9 cellular contexts compared by ENCODE assay signal in the genomic region with DNA sequence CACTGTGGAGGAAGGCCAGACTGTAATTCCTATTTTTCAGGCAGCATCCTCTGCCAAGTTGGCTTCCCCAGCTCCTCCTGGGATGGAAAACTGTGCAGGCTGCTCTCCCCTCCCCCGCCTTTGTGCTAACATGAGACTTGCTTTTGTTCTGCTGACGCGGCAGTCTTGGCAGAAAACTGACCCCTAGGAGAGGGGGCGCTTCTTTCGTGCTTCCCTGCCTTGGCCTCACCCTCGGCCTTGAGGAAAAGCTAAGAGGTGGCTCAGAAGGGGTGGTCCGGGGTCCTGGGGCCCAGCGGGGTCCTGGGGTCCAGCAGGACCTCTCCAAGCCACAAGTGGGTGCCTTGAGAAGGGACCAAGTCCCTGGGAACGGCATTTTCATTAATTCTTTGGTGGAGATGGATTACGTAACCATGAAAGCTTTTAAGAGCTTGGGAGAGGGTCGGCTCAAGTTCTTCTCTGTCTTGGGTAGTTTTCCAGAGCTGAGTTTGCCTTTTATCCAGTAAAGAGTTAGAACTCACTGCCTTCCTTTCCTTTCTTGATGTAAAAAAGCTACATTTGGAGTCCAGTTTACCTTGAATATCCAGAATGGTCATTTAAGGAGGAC. TPM values are rescaled to one million over a fixed set of nuclear protein-coding genes. Genes with fewer than 3 reads are reported as not detected.
DNase-seq lines count a peak whose midpoint lies in the region; ATAC-seq, FAIRE-seq and TF ChIP-seq lines count a peak whose summit lies in the region.
"Had no signal": no experiment of that assay in that cellular context is flagged by ENCODE, and none has a peak within 500 bp of the region (broad histone marks: within the 10 kb centered on the region; RNA-seq: fewer than 3 reads in every experiment).

No MANE protein-coding gene starts in this region.

- no peak overlapping the region for H3K27ac ChIP-seq in GM23248
- peak overlapping the region; percentile 70 to 84 for H3K27ac ChIP-seq in coronary artery

- H2AFZ ChIP-seq in GM23248: no peak overlapping the region

- H3F3A ChIP-seq in GM23248 (ENCODE audit: insufficient read depth): peaks cover 29% of the 10 kb centered on the region

- in situ Hi-C loops in GM23248 (cut with MboI): no loop called here

- no peak for ATAC-seq in HG03442 (IDR thresholded peaks at IDR 0.05; ENCODE audit: unreplicated experiment)

- 0 out of 2 replicates have a peak overlapping the region, but pooled peaks have one; percentile 30 for H3K9ac ChIP-seq in GM23248

- 36 to 40% methylated on average over 10 to 11 of the region's 11 CpGs for WGBS in GM23248 (ENCODE audit: low coverage in 1 of 2, low lambda C conversion rate in 2 of 2, missing lambda C conversion rate in 2 of 2), 2 experiments

- H3K36me3 ChIP-seq in GM23248 (ENCODE audit: low read depth): peaks cover 16% of the 10 kb centered on the region; the same call in 1 of the 2 replicates

- H3K4me3 ChIP-seq in GM23248: no peak overlapping the region
- H3K4me3 ChIP-seq in coronary artery: peak overlapping the region; percentile 49

- no peaks in the 10 kb centered on the region for H3K27me3 ChIP-seq in GM23248 (replicated peaks; ENCODE audit: insufficient read depth)

- no peaks in the 10 kb centered on the region for H4K20me1 ChIP-seq in GM23248 (ENCODE audit: insufficient read depth)

- no peak for FAIRE-seq in D721Med (lab: Jason Lieb, UNC)

- no peak overlapping the region for H3K4me2 ChIP-seq in GM23248 (ENCODE audit: unreplicated experiment)

- peaks cover 28% of the 10 kb centered on the region for H3K4me1 ChIP-seq in GM23248 (ENCODE audit: insufficient read depth)

- DNase-seq in GM23248 (peak; percentile 26), coronary artery (ENCODE audit: low spot score) (no peak), inferior parietal cortex (ENCODE audit: extremely low spot score) (peak; percentile 68), retina (peak; percentile 70), islet precursor cell (no peak), NCI-H774 (lab: John Stamatoyannopoulos, UW) (no peak), D721Med (ENCODE audit: insufficient read length, low spot score) (no peak)
- DNase-seq: CD4-positive, CD25-positive, alpha-beta regulatory T cell had no signal

- peaks cover 24% of the 10 kb centered on the region for H3K79me2 ChIP-seq in GM23248 (ENCODE audit: insufficient read depth)

- TF ChIP-seq CTCF in coronary artery (IDR thresholded peaks at IDR 0.05) (no peak), D721Med (IDR thresholded peaks at IDR 0.05; ENCODE audit: insufficient read depth, missing control alignments) (no peak)

- H3K9me2 ChIP-seq in GM23248 (ENCODE audit: insufficient read depth): no peaks in the 10 kb centered on the region

- no peaks in the 10 kb centered on the region for H3K9me3 ChIP-seq in GM23248 (ENCODE audit: low read depth)

RNA-seq across cellular contexts. Expression of a gene that starts 51.0 kb away (rescaled TPM):
- total RNA-seq in GM23248 (2014; rRNA removed; shearing (Covaris generic)): 19.8 and 20.7 TPM in 2 replicates
- polyA plus RNA-seq in GM23248 (2016; fragmentation: Nextera tagmentation; extraction: Ambion mirVana): 15.2 and 15.5 TPM in 2 replicates
- polyA plus RNA-seq: CD4-positive, CD25-positive, alpha-beta regulatory T cell had no signal

Comparison
In these comparisons a context has a peak if more than half of its experiments do, and no peak if none do; other contexts are left out.
1. DNase-seq: peak in GM23248 (single experiment), inferior parietal cortex (single experiment) and retina (single experiment); none in coronary artery (single experiment), islet precursor cell (single experiment), NCI-H774 (single experiment) and D721Med (single experiment).